Comparison of ENCODE assay signal across 12 cellular contexts in genomic region chr6:84150680-84151079, GRCh38.
DNase-seq lines count a peak whose midpoint lies in the region; ATAC-seq and TF ChIP-seq lines count a peak whose summit lies in the region.
"Had no signal": no experiment of that assay in that cellular context is flagged by ENCODE, and none has a peak within 500 bp of the region (broad histone marks: within the 10 kb centered on the region; RNA-seq: fewer than 3 reads in every experiment).

No MANE protein-coding gene starts in this region.

- TF ChIP-seq CTCF in AG10803 (conservative IDR thresholded peaks at IDR 0.05; ENCODE audit: low read length) = no peak
- no peak for TF ChIP-seq CTCF in testis (IDR thresholded peaks at IDR 0.05)

- 90 to 93% methylated on average over 1 of the region's 1 CpG for WGBS in testis, 2 donors

- no peaks in the 10 kb centered on the region for H3K27me3 Mint-ChIP-seq in T-cell

- no peaks in the 10 kb centered on the region for H3K4me1 ChIP-seq in testis
- H3K4me1 ChIP-seq: prostate gland had no signal

- H3K27ac Mint-ChIP-seq in T-cell = no peak overlapping the region

- TF ChIP-seq POLR2A in testis (IDR thresholded peaks at IDR 0.05) = no peak

- intact Hi-C loops in testis (cut with DNase I; ENCODE audit: low total_unique reads) = no loop called here

- H3K27me3 ChIP-seq in testis = no peaks in the 10 kb centered on the region
- H3K27me3 ChIP-seq: cardiac muscle cell had no signal

- POLR2A ChIA-PET in T-cell (lab: Charles Lee) = no interaction called here

- no peak overlapping the region for H3K4me3 Mint-ChIP-seq in T-cell

- H3K36me3 ChIP-seq in testis (ENCODE audit: low read depth, missing control alignments) = no peaks in the 10 kb centered on the region
- H3K36me3 ChIP-seq: prostate gland had no signal

- H3K36me3 Mint-ChIP-seq in T-cell = peaks cover 75% of the 10 kb centered on the region

- no peak overlapping the region for H3K4me3 ChIP-seq in AG10803 (ENCODE audit: low read length)
- no peak overlapping the region for H3K4me3 ChIP-seq in testis
- H3K4me3 ChIP-seq: cardiac muscle cell, prostate gland had no signal

- DNase-seq in AG10803 (ENCODE audit: low read depth) (peak; percentile 97), M059J (ENCODE audit: low read depth) (peak; percentile 43), epithelial cell of prostate (ENCODE audit: low read depth, low spot score) (peak; percentile 34), T-cell (no peak), cortex of kidney (lab: John Stamatoyannopoulos, UW) (no peak), testis (no peak), SKM-1 treated with dmso at 0.1 percent for 144 hours (lab: John Stamatoyannopoulos, UW; ENCODE audit: unreplicated experiment) (no peak)
- DNase-seq: NCI-H187 treated with DMSO at 0.1 percent for 48 hours; stimulated activated naive CD4-positive, alpha-beta T cell treated with Interleukin-2 at 50 U/mL for 16 hours had no signal

- CTCF ChIA-PET in T-cell (lab: Charles Lee) = no interaction called here

- peak; percentile 50 for ATAC-seq in GM21390 (IDR thresholded peaks at IDR 0.05; ENCODE audit: unreplicated experiment)
- ATAC-seq in T-cell (replicated peaks in 1 of 4) = no peak

- peaks cover 0 to 5% (median 0%) of the 10 kb centered on the region in 3 donors for H3K9me3 Mint-ChIP-seq in T-cell

- H3K27ac ChIP-seq in epithelial cell of prostate (no peak overlapping the region), testis (no peak overlapping the region)
- H3K27ac ChIP-seq: cardiac muscle cell, prostate gland had no signal

- no peaks in the 10 kb centered on the region for H3K4me1 Mint-ChIP-seq in T-cell

- H3K9me3 ChIP-seq in testis = no peaks in the 10 kb centered on the region
- H3K9me3 ChIP-seq: prostate gland had no signal

Comparison
In these comparisons a context has a peak if more than half of its experiments do, and no peak if none do; other contexts are left out.
1. DNase-seq: peak in AG10803 (single experiment), M059J (single experiment) and epithelial cell of prostate (single experiment); none in T-cell (0 of 34), cortex of kidney (single experiment), testis (single experiment) and SKM-1 treated with dmso at 0.1 percent for 144 hours (single experiment).